12 cellular contexts compared by ENCODE assay signal in the genomic region with DNA sequence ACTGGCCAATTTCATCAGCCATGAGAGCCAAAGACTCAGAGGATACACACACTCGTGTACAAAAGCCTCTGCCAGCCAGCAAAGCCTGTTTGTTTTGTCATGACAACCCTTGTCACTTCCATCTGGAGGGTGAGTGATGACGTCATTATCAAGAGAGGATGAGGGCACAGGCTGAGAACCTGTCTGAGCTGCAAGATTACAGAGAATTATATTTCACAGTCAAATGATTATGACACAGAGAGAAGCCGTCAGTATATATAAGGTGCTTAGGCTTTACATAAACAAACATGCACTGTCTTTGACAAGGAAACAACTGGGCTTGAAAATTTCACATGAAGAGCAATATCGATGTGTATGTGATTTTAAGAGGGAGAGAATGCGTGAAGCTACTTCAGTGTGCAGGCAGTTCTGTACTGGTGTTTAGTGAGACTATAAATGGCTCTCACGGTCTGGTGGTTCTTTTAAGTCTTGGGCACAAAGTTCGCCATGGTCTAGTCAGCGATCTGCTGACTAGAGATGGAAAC. TPM values are rescaled to one million over a fixed set of nuclear protein-coding genes. Genes with fewer than 3 reads are reported as not detected.
DNase-seq lines count a peak whose midpoint lies in the region; ATAC-seq and TF ChIP-seq lines count a peak whose summit lies in the region.
"Had no signal": no experiment of that assay in that cellular context is flagged by ENCODE, and none has a peak within 500 bp of the region (broad histone marks: within the 10 kb centered on the region; RNA-seq: fewer than 3 reads in every experiment).

No MANE protein-coding gene starts in this region.

- no peaks in the 10 kb centered on the region for H3K36me3 Mint-ChIP-seq in chondrocyte (ENCODE audit: low read depth)

- no peak overlapping the region for H4K8ac ChIP-seq in mesenchymal stem cell (ENCODE audit: low read length)

- H3K4me2 ChIP-seq in GM23248 (ENCODE audit: unreplicated experiment) (no peak overlapping the region), mesenchymal stem cell (ENCODE audit: low read length, poor library complexity, severe bottlenecking) (no peak overlapping the region)

- H2AFZ ChIP-seq in GM23248 (0 out of 2 replicates have a peak overlapping the region, but pooled peaks have one; percentile 21), mesenchymal stem cell (ENCODE audit: low read depth, low read length) (no peak overlapping the region)

- H2BK120ac ChIP-seq in mesenchymal stem cell (ENCODE audit: low read depth, low read length), result no peak overlapping the region

- no peak overlapping the region for H2AK5ac ChIP-seq in mesenchymal stem cell (ENCODE audit: low read length, severe bottlenecking)

- WGBS in GM23248 (ENCODE audit: low coverage in 1 of 2, low lambda C conversion rate in 2 of 2, missing lambda C conversion rate in 2 of 2), 2 experiments, result 46% methylated on average over 8 of the region's 8 CpGs
- WGBS in mesenchymal stem cell, result 84% methylated on average over 6 of the region's 8 CpGs

- H3K23ac ChIP-seq in mesenchymal stem cell (ENCODE audit: low read length in 2 of 2), result no peak overlapping the region

- no peak for ATAC-seq in HG03025 (IDR thresholded peaks at IDR 0.05; ENCODE audit: low FRiP score, unreplicated experiment)

- H3K79me1 ChIP-seq in mesenchymal stem cell (replicated peaks; ENCODE audit: low read length, poor library complexity, severe bottlenecking), result no peaks in the 10 kb centered on the region

- no peak overlapping the region for H3K27ac Mint-ChIP-seq in chondrocyte (ENCODE audit: unreplicated experiment)

- H3K9ac ChIP-seq in GM23248, result no peak overlapping the region
- no peak overlapping the region for H3K9ac ChIP-seq in mesenchymal stem cell (ENCODE audit: low read length)

- H4K20me1 ChIP-seq in GM23248 (ENCODE audit: insufficient read depth), result no peaks in the 10 kb centered on the region

- H3F3A ChIP-seq in GM23248 (ENCODE audit: insufficient read depth), result no peaks in the 10 kb centered on the region

- H3K9me2 ChIP-seq in GM23248 (ENCODE audit: insufficient read depth), result no peaks in the 10 kb centered on the region

- H2BK5ac ChIP-seq in mesenchymal stem cell (ENCODE audit: low read depth, low read length, poor library complexity, severe bottlenecking), result no peak overlapping the region

- no peak overlapping the region for H3K4me3 Mint-ChIP-seq in chondrocyte (ENCODE audit: unreplicated experiment)

- no peaks in the 10 kb centered on the region for H3K9me3 Mint-ChIP-seq in chondrocyte (ENCODE audit: low read depth)

- H3K9me3 ChIP-seq in GM23248 (ENCODE audit: low read depth), result no peaks in the 10 kb centered on the region
- H3K9me3 ChIP-seq in mesenchymal stem cell (ENCODE audit: control insufficient read depth, low read length), result no peaks in the 10 kb centered on the region

- no peaks in the 10 kb centered on the region for H3K27me3 Mint-ChIP-seq in chondrocyte (ENCODE audit: low read depth)

- H3K27ac ChIP-seq in GM23248 (no peak overlapping the region), mesenchymal stem cell (ENCODE audit: low read length, poor library complexity, severe bottlenecking) (no peak overlapping the region)

- H3K27me3 ChIP-seq in GM23248 (replicated peaks; ENCODE audit: insufficient read depth) (no peaks in the 10 kb centered on the region), mesenchymal stem cell (ENCODE audit: control insufficient read depth in 1 of 2, insufficient read depth in 1 of 2, low read length in 2 of 2) (no peaks in the 10 kb centered on the region)

- no peaks in the 10 kb centered on the region for H3K4me1 ChIP-seq in GM23248 (ENCODE audit: insufficient read depth)
- H3K4me1 ChIP-seq in mesenchymal stem cell (ENCODE audit: control insufficient read depth, insufficient read depth, low read depth, low read length), result no peaks in the 10 kb centered on the region

- no peak overlapping the region for H3K14ac ChIP-seq in mesenchymal stem cell (ENCODE audit: low read length in 2 of 2)

- H3K4me3 ChIP-seq in GM23248 (no peak overlapping the region), cardiac fibroblast (replicated peaks in 1 of 2; ENCODE audit: low read depth in 2 of 2, low read length in 2 of 2) (no peak overlapping the region), mesenchymal stem cell (ENCODE audit: insufficient read depth in 1 of 2, low read depth in 1 of 2, low read length in 2 of 2) (no peak overlapping the region)
- H3K4me3 ChIP-seq: lung had no signal

- H4K91ac ChIP-seq in mesenchymal stem cell (ENCODE audit: low read length), result no peak overlapping the region

- TF ChIP-seq CTCF in cardiac fibroblast (IDR thresholded peaks at IDR 0.05; ENCODE audit: low read depth, low read length) (no peak), chondrocyte (IDR thresholded peaks at IDR 0.05) (no peak)

- H3K4ac ChIP-seq in mesenchymal stem cell (ENCODE audit: low read depth in 1 of 2, low read length in 2 of 2), result no peak overlapping the region

- H3K36me3 ChIP-seq in GM23248 (ENCODE audit: low read depth), result no peaks in the 10 kb centered on the region
- no peaks in the 10 kb centered on the region for H3K36me3 ChIP-seq in mesenchymal stem cell (ENCODE audit: control insufficient read depth in 1 of 2, insufficient read depth in 2 of 2, low read depth in 1 of 2, low read length in 2 of 2)

- no peak overlapping the region for H2BK15ac ChIP-seq in mesenchymal stem cell (ENCODE audit: low read depth, poor library complexity, severe bottlenecking)

- DNase-seq in GM23248 (peak; percentile 34), NCI-H2227 treated with DMSO at 0.1 percent for 48 hours (lab: John Stamatoyannopoulos, UW) (peak; percentile 44), cardiac fibroblast (ENCODE audit: low read depth in 2 of 2) (peak; percentile 19 to 46), mesenchymal stem cell (peak; percentile 51), GDM1 (lab: John Stamatoyannopoulos, UW) (no peak), chondrocyte (ENCODE audit: low spot score) (no peak)
- no peak for DNase-seq in activated CD4-positive, CD25-positive, alpha-beta regulatory T cell treated with anti-CD3 and anti-CD28 coated beads, Interleukin-2, amount 50 U/mL, for 72 hours
- DNase-seq: activated effector memory CD4-positive, alpha-beta T cell treated with Interleukin-2 at 50 U/mL for 16 hours; effector memory CD4-positive, alpha-beta T cell; stimulated activated CD4-positive, alpha-beta T cell treated with anti-CD3 and anti-CD28 coated beads, Interleukin-12 subunit alpha, Interleukin-12 subunit beta, amount 100 ng/mL, for 4 hours had no signal

- no peaks in the 10 kb centered on the region for H3K79me2 ChIP-seq in GM23248 (ENCODE audit: insufficient read depth)

- no peak overlapping the region for H2BK12ac ChIP-seq in mesenchymal stem cell (ENCODE audit: low read length in 2 of 2)

- H3K18ac ChIP-seq in mesenchymal stem cell (ENCODE audit: low read depth in 1 of 2, low read length in 2 of 2), result no peak overlapping the region

- no peaks in the 10 kb centered on the region for H3K4me1 Mint-ChIP-seq in chondrocyte (ENCODE audit: low read depth)

- in situ Hi-C loops in GM23248 (cut with MboI), result no loop called here

RNA-seq across cellular contexts. Expression of gene BCLAF1, which starts 36.5 kb away (rescaled TPM):
- 62.6 and 80.3 TPM in 2 replicates for total RNA-seq in GM23248 (2014; rRNA removed; shearing (Covaris generic))
- 78.0 and 78.3 TPM in 2 replicates for polyA plus RNA-seq in GM23248 (2016; fragmentation: Nextera tagmentation; extraction: Ambion mirVana)
- 96.2 TPM for polyA plus RNA-seq in mesenchymal stem cell (2013, experiment 1 of 2)
- 93.1 TPM for polyA plus RNA-seq in mesenchymal stem cell (2013, experiment 2 of 2)
- 135 to 142 TPM (median 139 TPM) in 3 replicates for total RNA-seq in chondrocyte

Comparison
In these comparisons a context has a peak if more than half of its experiments do, and no peak if none do; other contexts are left out.
1. DNase-seq: peak in GM23248 (single experiment), NCI-H2227 treated with DMSO at 0.1 percent for 48 hours (single experiment), cardiac fibroblast (2 of 2) and mesenchymal stem cell (single experiment); none in activated CD4-positive, CD25-positive, alpha-beta regulatory T cell treated with anti-CD3 and anti-CD28 coated beads, Interleukin-2, amount 50 U/mL, for 72 hours (single experiment), GDM1 (single experiment) and chondrocyte (single experiment).